In genomic region chr17:65228734-65229390, GRCh38 we compare ENCODE assay signal across 8 cellular contexts.
A peak's percentile ranks its signal among the peaks of the same experiment; 100 is the strongest.
DNase-seq lines count a peak whose midpoint lies in the region; ATAC-seq and TF ChIP-seq lines count a peak whose summit lies in the region.

No MANE protein-coding gene starts in this region.

- H3K27me3 ChIP-seq in DND-41 (ENCODE audit: insufficient read depth, low read length, poor library complexity), result no peaks in the 10 kb centered on the region
- no peaks in the 10 kb centered on the region for H3K27me3 ChIP-seq in MM.1S (replicated peaks; ENCODE audit: insufficient read depth, low read length)
- H3K27me3 ChIP-seq in prostate gland (replicated peaks; ENCODE audit: insufficient read depth), result peaks cover 7% of the 10 kb centered on the region

- H3K9me3 ChIP-seq in DND-41 (ENCODE audit: insufficient read depth, low read length, severe bottlenecking) (no peaks in the 10 kb centered on the region), MM.1S (replicated peaks; ENCODE audit: insufficient read depth, low read length) (no peaks in the 10 kb centered on the region), prostate gland (no peaks in the 10 kb centered on the region)

- no peaks in the 10 kb centered on the region for H3K9me2 ChIP-seq in MM.1S (replicated peaks; ENCODE audit: insufficient read depth, low read length)

- H4K20me1 ChIP-seq in DND-41 (ENCODE audit: insufficient read depth, low read length), result no peaks in the 10 kb centered on the region; the same call in 1 of the 2 replicates
- H4K20me1 ChIP-seq in MM.1S (ENCODE audit: insufficient read depth, low read length), result no peaks in the 10 kb centered on the region

- ATAC-seq in DND-41 (ENCODE audit: insufficient read depth, low read depth) (peak; percentile 77), GM21723 (IDR thresholded peaks at IDR 0.05; ENCODE audit: unreplicated experiment) (peak; percentile 77), Right ventricle myocardium inferior (no peak)

- H3F3A ChIP-seq in MM.1S (ENCODE audit: insufficient read depth, low read length), result no peaks in the 10 kb centered on the region

- TF ChIP-seq POLR2A in NB4 (IDR thresholded peaks at IDR 0.05; ENCODE audit: extremely low read depth, insufficient read length) (no peak), prostate gland (IDR thresholded peaks at IDR 0.05) (no peak)

- no peaks in the 10 kb centered on the region for H3K36me3 ChIP-seq in DND-41 (ENCODE audit: insufficient read depth, low read length)
- no peaks in the 10 kb centered on the region for H3K36me3 ChIP-seq in MM.1S (replicated peaks; ENCODE audit: insufficient read depth, low read length)
- no peaks in the 10 kb centered on the region for H3K36me3 ChIP-seq in prostate gland

- TF ChIP-seq CTCF in DND-41 (IDR thresholded peaks at IDR 0.05; ENCODE audit: borderline replicate concordance, extremely low read depth, low read length, poor library complexity, severe bottlenecking) (no peak), NB4 (IDR thresholded peaks at IDR 0.05; ENCODE audit: low read depth, low read length) (no peak), MM.1S (IDR thresholded peaks at IDR 0.05; ENCODE audit: low read length) (no peak), prostate gland (IDR thresholded peaks at IDR 0.05) (no peak)

- H2AFZ ChIP-seq in DND-41 (ENCODE audit: low read depth, low read length) (peak overlapping the region; percentile 32; the same call in 1 of the 2 replicates), MM.1S (ENCODE audit: low read length) (no peak overlapping the region)

- H3K4me1 ChIP-seq in DND-41 (ENCODE audit: insufficient read depth, low read length), result peaks cover 27% of the 10 kb centered on the region
- H3K4me1 ChIP-seq in MM.1S (ENCODE audit: low read length), result no peaks in the 10 kb centered on the region
- no peaks in the 10 kb centered on the region for H3K4me1 ChIP-seq in prostate gland (replicated peaks)

- H3K9ac ChIP-seq in DND-41 (ENCODE audit: low read depth, low read length) (no peak overlapping the region), MM.1S (ENCODE audit: low read length) (no peak overlapping the region)

- H3K27ac ChIP-seq in DND-41 (ENCODE audit: low read length) (no peak overlapping the region), MM.1S (ENCODE audit: low read length) (no peak overlapping the region), prostate gland (no peak overlapping the region)

- H3K79me2 ChIP-seq in DND-41 (ENCODE audit: insufficient read depth, low read length) (no peaks in the 10 kb centered on the region), MM.1S (ENCODE audit: low read length) (no peaks in the 10 kb centered on the region)

- peak overlapping the region in 1 of 2 experiments; percentile 28; a peak in 2 of 4 replicates for H3K4me3 ChIP-seq in DND-41 (ENCODE audit: low read depth in 1 of 2, low read length in 2 of 2)
- no peak overlapping the region for H3K4me3 ChIP-seq in NB4 (ENCODE audit: low read depth, low read length)
- no peak overlapping the region for H3K4me3 ChIP-seq in MM.1S (ENCODE audit: low read length)
- no peak overlapping the region for H3K4me3 ChIP-seq in prostate gland

- intact Hi-C loops in prostate gland (cut with DNase I) (no loop called here), Right ventricle myocardium inferior (cut with DNase I) (no loop called here)

- DNase-seq in DND-41 (peak; percentile 62), NB4 (ENCODE audit: low read depth) (peak; percentile 90), left kidney (ENCODE audit: low read depth, low spot score) (peak; percentile 32), MM.1S (no peak), prostate gland (ENCODE audit: low spot score) (no peak), Right ventricle myocardium inferior (ENCODE audit: missing footprints) (no peak)
- peak; percentile 7 to 13 for DNase-seq in activated CD4-positive, alpha-beta T cell treated with anti-CD3 and anti-CD28 coated beads, Interleukin-2, amount 50 U/mL, for 4 hours

- H3K4me2 ChIP-seq in DND-41 (ENCODE audit: insufficient read depth, low read length), result peak overlapping the region; percentile 63
- no peak overlapping the region for H3K4me2 ChIP-seq in MM.1S (ENCODE audit: low read depth, low read length)

- WGBS in prostate gland, result 14% methylated on average over 11 of the region's 11 CpGs

Comparison
In these comparisons a context has a peak if more than half of its experiments do, and no peak if none do; other contexts are left out.
1. DNase-seq: peak in DND-41 (single experiment), NB4 (single experiment), activated CD4-positive, alpha-beta T cell treated with anti-CD3 and anti-CD28 coated beads, Interleukin-2, amount 50 U/mL, for 4 hours (2 of 2) and left kidney (single experiment); none in MM.1S (single experiment), prostate gland (single experiment) and Right ventricle myocardium inferior (single experiment).